15 cellular contexts compared by ENCODE assay signal in genomic region chr17:33506889-33507650, GRCh38.
DNase-seq lines count a peak whose midpoint lies in the region; ATAC-seq and TF ChIP-seq lines count a peak whose summit lies in the region.
"Had no signal": no experiment of that assay in that cellular context is flagged by ENCODE, and none has a peak within 500 bp of the region (broad histone marks: within the 10 kb centered on the region; RNA-seq: fewer than 3 reads in every experiment).

No MANE protein-coding gene starts in this region.

- H3K9me3 Mint-ChIP-seq in type B pancreatic cell, result no peaks in the 10 kb centered on the region

- DNase-seq in MV-4-11 (lab: John Stamatoyannopoulos, UW) (peak; percentile 80), adrenal gland (peak; percentile 25 to 84 (median 52)), islet precursor cell (peak; percentile 79), type B pancreatic cell (ENCODE audit: extremely low spot score, unreplicated experiment) (no peak), T-helper 17 cell (no peak)
- DNase-seq in activated CD4-positive, alpha-beta T cell treated with anti-CD3 and anti-CD28 coated beads for 1 hour, result no peak
- DNase-seq: C1 segment of cervical spinal cord; NCI-H1048; NCI-H2107; Peyer's patch; stimulated activated CD4-positive, alpha-beta T cell treated with anti-CD3 and anti-CD28 coated beads, Interleukin-4, amount 100 ng/mL, for 4 hours had no signal

- 40 to 51% (median 44%) methylated on average over 11 of the region's 11 CpGs for WGBS in adrenal gland, 4 donors

- intact Hi-C loops in adrenal gland (cut with DNase I), result no loop called here

- H3K36me3 Mint-ChIP-seq in type B pancreatic cell (no peaks in the 10 kb centered on the region), T-helper 17 cell (ENCODE audit: low read depth) (no peaks in the 10 kb centered on the region)
- H3K36me3 Mint-ChIP-seq: WTC11 had no signal

- no peaks in the 10 kb centered on the region for H3K36me3 ChIP-seq in adrenal gland (replicated peaks in 1 of 2)
- H3K36me3 ChIP-seq: Peyer's patch had no signal

- peaks cover 0 to 19% of the 10 kb centered on the region in 2 donors for H3K4me1 ChIP-seq in adrenal gland (replicated peaks in 1 of 2)
- H3K4me1 ChIP-seq: Peyer's patch had no signal

- H3K27ac ChIP-seq in adrenal gland, result peak overlapping the region in 2 of 5 donors; percentile 40 to 61

- TF ChIP-seq CTCF in adrenal gland (IDR thresholded peaks at IDR 0.05) (no peak), type B pancreatic cell (conservative IDR thresholded peaks at IDR 0.05) (no peak)

- no peak overlapping the region for H3K4me3 Mint-ChIP-seq in type B pancreatic cell
- H3K4me3 Mint-ChIP-seq in T-helper 17 cell, result no peak overlapping the region
- H3K4me3 Mint-ChIP-seq: activated T-helper 17 cell treated with anti-CD3 and anti-CD28 coated beads, Interleukin-2, amount 50 U/mL, for 72 hours; WTC11 had no signal

- H3K27ac Mint-ChIP-seq in type B pancreatic cell (peak overlapping the region; percentile 14), T-helper 17 cell (no peak overlapping the region)
- H3K27ac Mint-ChIP-seq: activated T-helper 17 cell treated with anti-CD3 and anti-CD28 coated beads, Interleukin-2, amount 50 U/mL, for 72 hours; WTC11 had no signal

- no peaks in the 10 kb centered on the region for H3K9me3 ChIP-seq in adrenal gland (replicated peaks in 1 of 3)
- no peaks in the 10 kb centered on the region for H3K9me3 ChIP-seq in T-helper 17 cell (ENCODE audit: control insufficient read depth, low read length, poor library complexity, severe bottlenecking)
- H3K9me3 ChIP-seq: Peyer's patch had no signal

- no peak for TF ChIP-seq POLR2A in adrenal gland (IDR thresholded peaks at IDR 0.05)

- H3K4me1 Mint-ChIP-seq in type B pancreatic cell (ENCODE audit: unreplicated experiment) (peaks cover 13% of the 10 kb centered on the region), T-helper 17 cell (peaks cover 23% of the 10 kb centered on the region)

- ATAC-seq in T-helper 17 cell, result no peak
- ATAC-seq in HG03520 (IDR thresholded peaks at IDR 0.05; ENCODE audit: unreplicated experiment), result no peak
- ATAC-seq: activated T-helper 17 cell treated with anti-CD3 and anti-CD28 coated beads, Interleukin-2, amount 50 U/mL, for 72 hours; WTC11 had no signal

- no peaks in the 10 kb centered on the region for H3K27me3 ChIP-seq in adrenal gland
- H3K27me3 ChIP-seq: Peyer's patch had no signal

- H3K27me3 Mint-ChIP-seq in type B pancreatic cell, result peaks cover 33% of the 10 kb centered on the region
- peaks cover 58% of the 10 kb centered on the region for H3K27me3 Mint-ChIP-seq in T-helper 17 cell

- no peak overlapping the region for H3K4me3 ChIP-seq in adrenal gland
- H3K4me3 ChIP-seq: Peyer's patch, skin epidermis had no signal

Comparison
In these comparisons a context has a peak if more than half of its experiments do, and no peak if none do; other contexts are left out.
1. DNase-seq: peak in MV-4-11 (single experiment), adrenal gland (7 of 7) and islet precursor cell (single experiment); none in type B pancreatic cell (single experiment), activated CD4-positive, alpha-beta T cell treated with anti-CD3 and anti-CD28 coated beads for 1 hour (single experiment) and T-helper 17 cell (0 of 3).